Comparison of ENCODE assay signal across 15 cellular contexts in genomic region chr7:148866362-148866761, GRCh38. TPM values are rescaled to one million over a fixed set of nuclear protein-coding genes. Genes with fewer than 3 reads are reported as not detected.
DNase-seq lines count a peak whose midpoint lies in the region; ATAC-seq and TF ChIP-seq lines count a peak whose summit lies in the region.
"Had no signal": no experiment of that assay in that cellular context is flagged by ENCODE, and none has a peak within 500 bp of the region (broad histone marks: within the 10 kb centered on the region; RNA-seq: fewer than 3 reads in every experiment).

No MANE protein-coding gene starts in this region.

- no peaks in the 10 kb centered on the region for H3K27me3 ChIP-seq in DOHH2 (ENCODE audit: control insufficient read depth, low read length)
- no peaks in the 10 kb centered on the region for H3K27me3 ChIP-seq in Karpas-422 (ENCODE audit: low read length)
- H3K27me3 ChIP-seq in SU-DHL-6 (ENCODE audit: low read length): no peaks in the 10 kb centered on the region

- H3K4me3 ChIP-seq in DOHH2 (ENCODE audit: low read length): 0 out of 2 replicates have a peak overlapping the region, but pooled peaks have one; percentile 1
- no peak overlapping the region for H3K4me3 ChIP-seq in Karpas-422 (ENCODE audit: low read length)
- H3K4me3 ChIP-seq in SU-DHL-6 (ENCODE audit: insufficient read depth, low read length, poor library complexity, severe bottlenecking): no peak overlapping the region
- H3K4me3 ChIP-seq: A549, GM23248, HAP-1 had no signal

- H3K9ac ChIP-seq in Karpas-422 (ENCODE audit: low read length) (no peak overlapping the region), SU-DHL-6 (ENCODE audit: low read length) (no peak overlapping the region)
- H3K9ac ChIP-seq: GM23248 had no signal

- peaks cover 32% of the 10 kb centered on the region for H3K9me3 ChIP-seq in DOHH2 (ENCODE audit: control insufficient read depth, insufficient read depth, low read length)
- H3K9me3 ChIP-seq in Karpas-422 (ENCODE audit: low read length): no peaks in the 10 kb centered on the region
- H3K9me3 ChIP-seq in SU-DHL-6 (ENCODE audit: insufficient read depth, low read length): no peaks in the 10 kb centered on the region
- H3K9me3 ChIP-seq: A549, Caco-2 had no signal

- no peak for TF ChIP-seq POLR2A in erythroblast (IDR thresholded peaks at IDR 0.05; ENCODE audit: low read length)

- peaks cover 44% of the 10 kb centered on the region for H3K36me3 ChIP-seq in DOHH2 (ENCODE audit: control insufficient read depth, low read length)
- H3K36me3 ChIP-seq in Karpas-422 (ENCODE audit: insufficient read depth, low read length): peaks cover 16% of the 10 kb centered on the region
- peaks cover 32% of the 10 kb centered on the region for H3K36me3 ChIP-seq in SU-DHL-6 (ENCODE audit: low read length)
- H3K36me3 ChIP-seq: HAP-1 had no signal

- peaks cover 34% of the 10 kb centered on the region for H3F3A ChIP-seq in DOHH2 (ENCODE audit: control insufficient read depth, insufficient read depth)
- peaks cover 37% of the 10 kb centered on the region for H3F3A ChIP-seq in SU-DHL-6 (ENCODE audit: insufficient read depth)

- no peak for TF ChIP-seq CTCF in DOHH2 (IDR thresholded peaks at IDR 0.05; ENCODE audit: low read depth, low read length, poor library complexity, severe bottlenecking)
- TF ChIP-seq CTCF in SU-DHL-6 (IDR thresholded peaks at IDR 0.05; ENCODE audit: insufficient read depth, low read length, poor library complexity, severe bottlenecking): no peak

- DNase-seq in Karpas-422 (no peak), erythroblast (lab: John Stamatoyannopoulos, UW) (no peak)
- no peak for DNase-seq in stimulated activated CD4-positive, alpha-beta T cell treated with anti-CD3 and anti-CD28 coated beads, Interleukin-15, amount 100 ng/mL, for 24 hours
- DNase-seq in activated naive CD4-positive, alpha-beta T cell treated with anti-CD3 and anti-CD28 coated beads, Interleukin-2, amount 50 U/mL, for 72 hours (ENCODE audit: low spot score in 2 of 2): no peak
- DNase-seq: AML-193; Caco-2; CD4-positive, alpha-beta T cell; DMS79 treated with DMSO at 0.1 percent for 48 hours; EL; GM23248 had no signal

- no peak for ATAC-seq in activated naive CD4-positive, alpha-beta T cell treated with anti-CD3 and anti-CD28 coated beads, Interleukin-2, amount 50 U/mL, for 72 hours
- ATAC-seq: A549 had no signal

- H3K9me3 Mint-ChIP-seq in activated naive CD4-positive, alpha-beta T cell treated with anti-CD3 and anti-CD28 coated beads, Interleukin-2, amount 50 U/mL, for 72 hours: peaks cover 0 to 9% of the 10 kb centered on the region in 2 donors

- H3K27ac ChIP-seq in DOHH2 (ENCODE audit: low read depth, low read length): no peak overlapping the region
- H3K27ac ChIP-seq in Karpas-422 (ENCODE audit: low read length): peak overlapping the region; percentile 46
- no peak overlapping the region for H3K27ac ChIP-seq in SU-DHL-6 (ENCODE audit: low read depth, low read length)
- H3K27ac ChIP-seq: A549, C4-2B, GM23248 had no signal

- H2AFZ ChIP-seq in Karpas-422 (ENCODE audit: low read length): no peak overlapping the region
- H2AFZ ChIP-seq in SU-DHL-6 (ENCODE audit: low read depth, low read length, severe bottlenecking): no peak overlapping the region
- H2AFZ ChIP-seq: GM23248 had no signal

- H3K36me3 Mint-ChIP-seq in activated naive CD4-positive, alpha-beta T cell treated with anti-CD3 and anti-CD28 coated beads, Interleukin-2, amount 50 U/mL, for 72 hours: peaks cover 16 to 22% of the 10 kb centered on the region in 2 donors

- peaks cover 29% of the 10 kb centered on the region for H4K20me1 ChIP-seq in DOHH2 (ENCODE audit: control insufficient read depth, insufficient read depth, low read depth, low read length)
- H4K20me1 ChIP-seq in Karpas-422 (ENCODE audit: insufficient read depth, low read depth, low read length): no peaks in the 10 kb centered on the region
- peaks cover 22% of the 10 kb centered on the region for H4K20me1 ChIP-seq in SU-DHL-6 (ENCODE audit: low read depth, low read length)

- H3K27ac Mint-ChIP-seq in activated naive CD4-positive, alpha-beta T cell treated with anti-CD3 and anti-CD28 coated beads, Interleukin-2, amount 50 U/mL, for 72 hours: no peak overlapping the region
- H3K27ac Mint-ChIP-seq: CD4-positive, alpha-beta T cell had no signal

- H3K9me2 ChIP-seq in DOHH2 (replicated peaks; ENCODE audit: control insufficient read depth, low read length) (no peaks in the 10 kb centered on the region), Karpas-422 (replicated peaks; ENCODE audit: insufficient read depth, low read length) (no peaks in the 10 kb centered on the region), SU-DHL-6 (replicated peaks; ENCODE audit: insufficient read depth, low read length) (no peaks in the 10 kb centered on the region)

- H3K4me1 ChIP-seq in DOHH2 (ENCODE audit: control insufficient read depth, low read length) (peaks cover 86% of the 10 kb centered on the region), Karpas-422 (ENCODE audit: low read length) (peaks cover 85% of the 10 kb centered on the region)

- H3K79me2 ChIP-seq in DOHH2 (ENCODE audit: control insufficient read depth, low read length) (peaks cover 100% of the 10 kb centered on the region), Karpas-422 (ENCODE audit: low read length) (peaks cover 98% of the 10 kb centered on the region), SU-DHL-6 (ENCODE audit: insufficient read depth, low read length) (peaks cover 99% of the 10 kb centered on the region)

- peak overlapping the region; percentile 38 for H3K4me2 ChIP-seq in DOHH2 (ENCODE audit: low read length)
- H3K4me2 ChIP-seq in Karpas-422 (ENCODE audit: low read depth, low read length, poor library complexity, severe bottlenecking): peak overlapping the region; percentile 42
- peak overlapping the region; percentile 36 for H3K4me2 ChIP-seq in SU-DHL-6 (ENCODE audit: low read depth, low read length, poor library complexity, severe bottlenecking)
- H3K4me2 ChIP-seq: A549 had no signal

RNA-seq across cellular contexts. Expression of gene EZH2, which starts 17.7 kb away (rescaled TPM):
- total RNA-seq in Karpas-422 (2014; rRNA removed; shearing (Covaris generic); ENCODE audit: low replicate concordance): 53.3 and 57.3 TPM in 2 replicates
- total RNA-seq in activated naive CD4-positive, alpha-beta T cell treated with anti-CD3 and anti-CD28 coated beads, Interleukin-2, amount 50 U/mL, for 72 hours: 100 to 1,000 TPM; 106 to 171 TPM
